In the genomic region with DNA sequence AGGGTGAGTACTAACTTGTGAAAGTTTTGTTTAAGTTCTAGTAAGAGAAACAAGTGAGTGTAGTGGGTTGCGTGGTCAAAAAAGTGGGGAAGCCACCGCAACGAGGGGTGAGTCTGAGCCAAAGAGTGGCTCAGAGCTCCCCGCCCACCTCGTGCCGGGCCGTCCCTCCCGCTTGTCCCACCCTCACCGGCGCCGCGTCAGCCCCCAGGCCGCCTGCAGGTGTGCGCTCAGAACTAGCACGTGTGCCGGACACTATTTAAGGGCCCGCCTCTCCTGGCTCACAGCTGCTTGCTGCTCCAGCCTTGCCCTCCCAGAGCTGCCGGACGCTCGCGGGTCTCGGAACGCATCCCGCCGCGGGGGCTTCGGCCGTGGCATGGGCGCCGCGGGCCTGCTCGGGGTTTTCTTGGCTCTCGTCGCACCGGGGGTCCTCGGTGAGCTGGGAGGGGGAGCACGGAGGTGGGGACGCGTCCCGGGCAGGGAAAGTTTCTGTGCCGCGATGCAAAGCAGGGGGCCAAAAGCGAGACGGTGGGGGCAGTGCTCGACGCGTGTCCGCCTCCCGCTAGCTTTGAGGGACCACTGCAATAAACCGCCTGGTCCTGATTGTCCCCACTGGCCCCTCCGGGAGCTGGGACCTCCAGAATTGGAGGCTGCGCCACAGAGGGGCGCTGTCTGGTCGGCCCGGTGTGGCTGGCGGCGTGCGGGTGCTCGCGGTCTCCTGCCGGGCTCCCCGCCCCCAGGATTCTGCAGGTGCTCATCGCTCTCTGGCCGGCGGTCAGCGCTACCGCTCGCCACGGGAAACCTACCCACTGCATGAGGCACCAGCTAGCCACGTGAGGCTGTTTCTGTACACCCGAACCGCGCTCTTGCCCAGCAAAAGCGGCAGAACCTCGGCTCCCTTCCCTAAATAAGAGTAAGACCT, we compare ENCODE assay signal across 8 cellular contexts. TPM values are rescaled to one million over a fixed set of nuclear protein-coding genes. Genes with fewer than 3 reads are reported as not detected.
A peak's percentile ranks its signal among the peaks of the same experiment; 100 is the strongest.
DNase-seq lines count a peak whose midpoint lies in the region; ATAC-seq and TF ChIP-seq lines count a peak whose summit lies in the region.

A gene (plus strand): TSS at position 283 of the 919 bp plus-strand sequence. CDS start 91 bp downstream, at position 374.

- H3K9me3 ChIP-seq in AG04450 (ENCODE audit: control insufficient read depth, insufficient read depth, low read length): peaks cover 7% of the 10 kb centered on the region; the same call in 1 of the 2 replicates

- TF ChIP-seq CTCF in AG04450 (IDR thresholded peaks at IDR 0.05; ENCODE audit: low read depth, low read length) (no peak), astrocyte of the cerebellum (IDR thresholded peaks at IDR 0.05; ENCODE audit: low read depth, low read length, missing control alignments) (no peak), chondrocyte (IDR thresholded peaks at IDR 0.05) (no peak)

- H3K27me3 Mint-ChIP-seq in chondrocyte (ENCODE audit: low read depth): peaks cover 45% of the 10 kb centered on the region

- POLR2A ChIA-PET in AG04450 (lab: Yijun Ruan, JAX): no interaction called here

- H3K27ac ChIP-seq in AG04450 (ENCODE audit: low read depth, low read length): no peak within 1 kb of the TSS

- H3K4me3 ChIP-seq in AG04450 (ENCODE audit: low read depth, low read length): 0 out of 2 replicates have a peak within 1 kb of the TSS, but pooled peaks have one; percentile 7
- H3K4me3 ChIP-seq in astrocyte of the cerebellum (ENCODE audit: low read depth, low read length): peak within 1 kb of the TSS; percentile 36

- peak; percentile 99 for TF ChIP-seq POLR2A in Raji (IDR thresholded peaks at IDR 0.05; ENCODE audit: insufficient read depth, low read depth, low read length)

- ATAC-seq in GM18909 (IDR thresholded peaks at IDR 0.05; ENCODE audit: poor library complexity, unreplicated experiment) (peak; percentile 81), HG03139 (IDR thresholded peaks at IDR 0.05; ENCODE audit: unreplicated experiment) (peak; percentile 75)

- H3K27ac Mint-ChIP-seq in chondrocyte (ENCODE audit: unreplicated experiment): no peak within 1 kb of the TSS

- in situ Hi-C loops in astrocyte of the cerebellum (cut with HindIII; ENCODE audit: low sequenced_read_pairs): no loop called here

- CTCF ChIA-PET in AG04450 (lab: Charles Lee): interaction anchor here (0.6 kb wide), 1 partner anchor 1362 kb away, joined by 3 read pairs; no protein-coding TSS in a partner anchor

- H3K4me1 Mint-ChIP-seq in chondrocyte (ENCODE audit: low read depth): peaks cover 6% of the 10 kb centered on the region

- H3K27me3 ChIP-seq in AG04450 (ENCODE audit: control insufficient read depth, insufficient read depth, low read length): peaks cover 29% of the 10 kb centered on the region

- no peak for DNase-seq in AG04450 (ENCODE audit: low read depth, low spot score)
- no peak for DNase-seq in astrocyte of the cerebellum (ENCODE audit: low read depth)
- DNase-seq in inferior parietal cortex (ENCODE audit: extremely low spot score): peak; percentile 7
- DNase-seq in stimulated activated CD4-positive, alpha-beta T cell treated with anti-CD3 and anti-CD28 coated beads, Interleukin-15, amount 100 ng/mL, for 24 hours: peak; percentile 70
- DNase-seq in chondrocyte (ENCODE audit: low spot score): no peak

- no peak within 1 kb of the TSS for H3K4me3 Mint-ChIP-seq in chondrocyte (ENCODE audit: unreplicated experiment)

- no peaks in the 10 kb centered on the region for H3K9me3 Mint-ChIP-seq in chondrocyte (ENCODE audit: low read depth)

- H3K36me3 Mint-ChIP-seq in chondrocyte (ENCODE audit: low read depth): no peaks in the 10 kb centered on the region

RNA-seq across cellular contexts. Expression of the gene that starts here (rescaled TPM):
- not detected in 2 replicates for polyA plus RNA-seq in AG04450 (2011; rRNA removed)
- not detected in 2 replicates for polyA minus RNA-seq in AG04450 (2011; rRNA and poly(A)+ RNA removed)
- total RNA-seq in chondrocyte: not detected in 3 replicates

Comparison
In these comparisons a context has a peak if more than half of its experiments do, and no peak if none do; other contexts are left out.
1. DNase-seq: peak in inferior parietal cortex (single experiment) and stimulated activated CD4-positive, alpha-beta T cell treated with anti-CD3 and anti-CD28 coated beads, Interleukin-15, amount 100 ng/mL, for 24 hours (single experiment); none in AG04450 (single experiment), astrocyte of the cerebellum (single experiment) and chondrocyte (single experiment).